ENCODE assay signal across 25 cellular contexts in genomic region chr1:72547412-72547811, GRCh38.
DNase-seq lines count a peak whose midpoint lies in the region; ATAC-seq, FAIRE-seq and TF ChIP-seq lines count a peak whose summit lies in the region.
"Had no signal": no experiment of that assay in that cellular context is flagged by ENCODE, and none has a peak within 500 bp of the region (broad histone marks: within the 10 kb centered on the region; RNA-seq: fewer than 3 reads in every experiment).

No MANE protein-coding gene starts in this region.

- ATAC-seq in activated T-cell treated with anti-CD3 and anti-CD28 coated beads, Interleukin-2, amount 50 U/mL, for 72 hours (replicated peaks in 1 of 2): no peak
- ATAC-seq: psoas muscle, upper lobe of right lung had no signal

- no peak overlapping the region for H3K9ac ChIP-seq in HUES48 (ENCODE audit: low read depth, low read length)
- H3K9ac ChIP-seq: KMS-11 had no signal

- no peaks in the 10 kb centered on the region for H3K4me1 Mint-ChIP-seq in activated T-cell treated with anti-CD3 and anti-CD28 coated beads, Interleukin-2, amount 50 U/mL, for 72 hours (ENCODE audit: low read depth)
- no peaks in the 10 kb centered on the region for H3K4me1 Mint-ChIP-seq in activated naive CD8-positive, alpha-beta T cell treated with anti-CD3 and anti-CD28 coated beads for 36 hours
- H3K4me1 Mint-ChIP-seq: activated naive CD4-positive, alpha-beta T cell treated with anti-CD3 and anti-CD28 coated beads, Interleukin-2, amount 10 ng/mL, durations not matched to agents 7 days and 5 days had no signal

- H3K27me3 ChIP-seq in HUES48 (ENCODE audit: control insufficient read depth, insufficient read depth, low read length): no peaks in the 10 kb centered on the region
- H3K27me3 ChIP-seq: cardiac muscle cell, esophagus muscularis mucosa, upper lobe of right lung had no signal

- H3K4me3 Mint-ChIP-seq in activated T-cell treated with anti-CD3 and anti-CD28 coated beads, Interleukin-2, amount 50 U/mL, for 72 hours: no peak overlapping the region
- no peak overlapping the region for H3K4me3 Mint-ChIP-seq in activated naive CD8-positive, alpha-beta T cell treated with anti-CD3 and anti-CD28 coated beads for 36 hours
- H3K4me3 Mint-ChIP-seq: activated naive CD4-positive, alpha-beta T cell treated with anti-CD3 and anti-CD28 coated beads, Interleukin-2, amount 10 ng/mL, durations not matched to agents 7 days and 5 days; CD4-positive, alpha-beta T cell; T-helper 2 cell treated with Interferon-gamma antibody and Interleukin-4, amounts not matched to agents 5 μg/mL and 100 μg/mL, for 36 hours had no signal

- H3K36me3 Mint-ChIP-seq in activated T-cell treated with anti-CD3 and anti-CD28 coated beads, Interleukin-2, amount 50 U/mL, for 72 hours (ENCODE audit: insufficient read depth in 2 of 2): no peaks in the 10 kb centered on the region
- no peaks in the 10 kb centered on the region for H3K36me3 Mint-ChIP-seq in activated naive CD8-positive, alpha-beta T cell treated with anti-CD3 and anti-CD28 coated beads for 36 hours
- H3K36me3 Mint-ChIP-seq: activated naive CD4-positive, alpha-beta T cell treated with anti-CD3 and anti-CD28 coated beads, Interleukin-2, amount 10 ng/mL, durations not matched to agents 7 days and 5 days had no signal

- H3K36me3 ChIP-seq in HUES48 (ENCODE audit: control insufficient read depth, insufficient read depth, low read length): no peaks in the 10 kb centered on the region
- H3K36me3 ChIP-seq: cardiac muscle cell, esophagus muscularis mucosa, upper lobe of right lung had no signal

- peak overlapping the region; percentile 27; the same call in 1 of the 2 replicates for H3K4me3 ChIP-seq in HUES48 (ENCODE audit: low read depth, low read length)
- H3K4me3 ChIP-seq in fibroblast of the aortic adventitia (ENCODE audit: low read depth, low read length): no peak overlapping the region
- H3K4me3 ChIP-seq: cardiac muscle cell, coronary artery, esophagus muscularis mucosa, psoas muscle, upper lobe of right lung had no signal

- TF ChIP-seq CTCF in D721Med (IDR thresholded peaks at IDR 0.05; ENCODE audit: insufficient read depth, missing control alignments) (no peak), fibroblast of the aortic adventitia (IDR thresholded peaks at IDR 0.05; ENCODE audit: insufficient read depth, low read length) (no peak), GM13976 (IDR thresholded peaks at IDR 0.05; ENCODE audit: borderline replicate concordance, control extremely low read depth, extremely low read depth, insufficient read depth, missing control alignments) (no peak)

- FAIRE-seq in D721Med (lab: Jason Lieb, UNC) (peak; percentile 63), HTR-8/SVneo (lab: Jason Lieb, UNC) (no peak)
- FAIRE-seq: H54 had no signal

- peak overlapping the region; percentile 36 for H3K27ac ChIP-seq in HUES48 (ENCODE audit: low read depth, low read length)
- H3K27ac ChIP-seq: cardiac muscle cell, coronary artery, esophagus muscularis mucosa, KMS-11, psoas muscle, upper lobe of right lung had no signal

- peaks cover 17% of the 10 kb centered on the region for H3K4me1 ChIP-seq in HUES48 (ENCODE audit: control insufficient read depth, insufficient read depth, low read length)
- H3K4me1 ChIP-seq: esophagus muscularis mucosa, psoas muscle, upper lobe of right lung had no signal

- no peaks in the 10 kb centered on the region for H3K9me3 ChIP-seq in HUES48 (ENCODE audit: control insufficient read depth, insufficient read depth, low read length)
- H3K9me3 ChIP-seq: esophagus muscularis mucosa, psoas muscle, upper lobe of right lung had no signal

- H3K27ac Mint-ChIP-seq in activated T-cell treated with anti-CD3 and anti-CD28 coated beads, Interleukin-2, amount 50 U/mL, for 72 hours: no peak overlapping the region
- no peak overlapping the region for H3K27ac Mint-ChIP-seq in activated naive CD8-positive, alpha-beta T cell treated with anti-CD3 and anti-CD28 coated beads for 36 hours
- H3K27ac Mint-ChIP-seq: activated naive CD4-positive, alpha-beta T cell treated with anti-CD3 and anti-CD28 coated beads, Interleukin-2, amount 10 ng/mL, durations not matched to agents 7 days and 5 days; CD4-positive, alpha-beta T cell; T-helper 2 cell treated with Interferon-gamma antibody and Interleukin-4, amounts not matched to agents 5 μg/mL and 100 μg/mL, for 36 hours had no signal

- in situ Hi-C loops in GM13976 (cut with MboI; ENCODE audit: low sequenced_read_pairs, unreplicated experiment): no loop called here

- no peaks in the 10 kb centered on the region for H3K27me3 Mint-ChIP-seq in activated T-cell treated with anti-CD3 and anti-CD28 coated beads, Interleukin-2, amount 50 U/mL, for 72 hours (ENCODE audit: low read depth)
- H3K27me3 Mint-ChIP-seq in activated naive CD8-positive, alpha-beta T cell treated with anti-CD3 and anti-CD28 coated beads for 36 hours: no peaks in the 10 kb centered on the region
- H3K27me3 Mint-ChIP-seq: activated naive CD4-positive, alpha-beta T cell treated with anti-CD3 and anti-CD28 coated beads, Interleukin-2, amount 10 ng/mL, durations not matched to agents 7 days and 5 days; CD4-positive, alpha-beta T cell had no signal

- peaks cover under 1 to 2% of the 10 kb centered on the region in 2 donors for H3K9me3 Mint-ChIP-seq in activated T-cell treated with anti-CD3 and anti-CD28 coated beads, Interleukin-2, amount 50 U/mL, for 72 hours
- no peaks in the 10 kb centered on the region for H3K9me3 Mint-ChIP-seq in activated naive CD8-positive, alpha-beta T cell treated with anti-CD3 and anti-CD28 coated beads for 36 hours
- H3K9me3 Mint-ChIP-seq: activated naive CD4-positive, alpha-beta T cell treated with anti-CD3 and anti-CD28 coated beads, Interleukin-2, amount 10 ng/mL, durations not matched to agents 7 days and 5 days; CD4-positive, alpha-beta T cell; T-helper 2 cell treated with Interferon-gamma antibody and Interleukin-4, amounts not matched to agents 5 μg/mL and 100 μg/mL, for 36 hours had no signal

- DNase-seq in D721Med (ENCODE audit: insufficient read length, low spot score) (no peak), NCI-H82 (lab: John Stamatoyannopoulos, UW) (peak; percentile 45), fibroblast of the aortic adventitia (ENCODE audit: low read depth) (peak; percentile 5), GM13976 (ENCODE audit: low spot score) (no peak), HTR-8/SVneo (ENCODE audit: insufficient read length, low spot score) (no peak)
- no peak for DNase-seq in activated T-cell treated with anti-CD3 and anti-CD28 coated beads, Interleukin-2, amount 50 U/mL, for 72 hours
- no peak for DNase-seq in activated naive CD8-positive, alpha-beta T cell treated with anti-CD3 and anti-CD28 coated beads for 36 hours
- DNase-seq: activated CD4-positive, alpha-beta T cell treated with anti-CD3 and anti-CD28 coated beads for 48 hours; activated naive CD4-positive, alpha-beta T cell treated with anti-CD3 and anti-CD28 coated beads, Interleukin-2, amount 10 ng/mL, durations not matched to agents 7 days and 5 days; anterior cingulate cortex; CD4-positive, alpha-beta T cell; DMS79; GF-D8; mammary epithelial cell; NCI-H2081 treated with DMSO at 0.1 percent for 48 hours; NCI-H510A; psoas muscle; upper lobe of right lung had no signal

Comparison
In these comparisons a context has a peak if more than half of its experiments do, and no peak if none do; other contexts are left out.
1. DNase-seq: peak in NCI-H82 (single experiment) and fibroblast of the aortic adventitia (single experiment); none in D721Med (single experiment), GM13976 (single experiment), activated T-cell treated with anti-CD3 and anti-CD28 coated beads, Interleukin-2, amount 50 U/mL, for 72 hours (0 of 2), activated naive CD8-positive, alpha-beta T cell treated with anti-CD3 and anti-CD28 coated beads for 36 hours (single experiment) and HTR-8/SVneo (single experiment).